Comparison of ENCODE assay signal across 1 cellular context in the genomic region with DNA sequence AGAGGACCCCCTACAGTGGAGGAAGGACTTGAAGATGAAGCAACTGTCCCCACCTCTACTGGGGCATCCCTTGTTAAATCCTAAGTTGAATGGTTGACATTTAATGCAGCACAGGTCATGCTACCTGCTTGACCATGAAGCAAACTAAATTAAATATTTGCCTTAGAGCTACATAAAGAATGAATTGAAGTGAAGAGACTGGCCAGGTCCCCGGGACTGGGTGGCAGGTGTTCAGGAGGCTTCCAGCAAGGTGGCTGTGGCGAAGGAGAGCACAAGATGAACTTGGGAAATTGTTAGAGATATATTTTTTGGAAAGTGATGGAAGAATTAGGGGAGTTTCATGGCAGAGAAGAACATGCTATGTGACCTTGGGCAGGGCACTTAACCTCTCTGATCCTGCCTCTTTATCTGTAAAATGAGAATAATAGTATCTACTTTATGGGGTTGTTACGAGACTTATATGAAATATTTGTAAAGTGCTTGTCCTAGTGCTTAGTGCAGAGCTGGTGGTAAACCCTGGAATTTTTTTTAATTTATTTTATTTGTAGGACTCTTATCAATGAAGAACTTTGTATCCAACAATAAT.
TF ChIP-seq lines count a peak whose summit lies in the region.

No MANE protein-coding gene starts in this region.

TF ChIP-seq in SK-N-SH treated with all-trans-retinoic acid at 6 μM for 48 hours, 23 proteins besides CTCF, POLR2A, EP300 and RAD21 (continued from another document):
- TF ChIP-seq, protein P1, sequence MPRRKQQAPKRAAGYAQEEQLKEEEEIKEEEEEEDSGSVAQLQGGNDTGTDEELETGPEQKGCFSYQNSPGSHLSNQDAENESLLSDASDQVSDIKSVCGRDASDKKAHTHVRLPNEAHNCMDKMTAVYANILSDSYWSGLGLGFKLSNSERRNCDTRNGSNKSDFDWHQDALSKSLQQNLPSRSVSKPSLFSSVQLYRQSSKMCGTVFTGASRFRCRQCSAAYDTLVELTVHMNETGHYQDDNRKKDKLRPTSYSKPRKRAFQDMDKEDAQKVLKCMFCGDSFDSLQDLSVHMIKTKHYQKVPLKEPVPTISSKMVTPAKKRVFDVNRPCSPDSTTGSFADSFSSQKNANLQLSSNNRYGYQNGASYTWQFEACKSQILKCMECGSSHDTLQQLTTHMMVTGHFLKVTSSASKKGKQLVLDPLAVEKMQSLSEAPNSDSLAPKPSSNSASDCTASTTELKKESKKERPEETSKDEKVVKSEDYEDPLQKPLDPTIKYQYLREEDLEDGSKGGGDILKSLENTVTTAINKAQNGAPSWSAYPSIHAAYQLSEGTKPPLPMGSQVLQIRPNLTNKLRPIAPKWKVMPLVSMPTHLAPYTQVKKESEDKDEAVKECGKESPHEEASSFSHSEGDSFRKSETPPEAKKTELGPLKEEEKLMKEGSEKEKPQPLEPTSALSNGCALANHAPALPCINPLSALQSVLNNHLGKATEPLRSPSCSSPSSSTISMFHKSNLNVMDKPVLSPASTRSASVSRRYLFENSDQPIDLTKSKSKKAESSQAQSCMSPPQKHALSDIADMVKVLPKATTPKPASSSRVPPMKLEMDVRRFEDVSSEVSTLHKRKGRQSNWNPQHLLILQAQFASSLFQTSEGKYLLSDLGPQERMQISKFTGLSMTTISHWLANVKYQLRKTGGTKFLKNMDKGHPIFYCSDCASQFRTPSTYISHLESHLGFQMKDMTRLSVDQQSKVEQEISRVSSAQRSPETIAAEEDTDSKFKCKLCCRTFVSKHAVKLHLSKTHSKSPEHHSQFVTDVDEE (CRISPR knock-in tag; IDR thresholded peaks at IDR 0.05) = no peak
- TF ChIP-seq, protein P2, sequence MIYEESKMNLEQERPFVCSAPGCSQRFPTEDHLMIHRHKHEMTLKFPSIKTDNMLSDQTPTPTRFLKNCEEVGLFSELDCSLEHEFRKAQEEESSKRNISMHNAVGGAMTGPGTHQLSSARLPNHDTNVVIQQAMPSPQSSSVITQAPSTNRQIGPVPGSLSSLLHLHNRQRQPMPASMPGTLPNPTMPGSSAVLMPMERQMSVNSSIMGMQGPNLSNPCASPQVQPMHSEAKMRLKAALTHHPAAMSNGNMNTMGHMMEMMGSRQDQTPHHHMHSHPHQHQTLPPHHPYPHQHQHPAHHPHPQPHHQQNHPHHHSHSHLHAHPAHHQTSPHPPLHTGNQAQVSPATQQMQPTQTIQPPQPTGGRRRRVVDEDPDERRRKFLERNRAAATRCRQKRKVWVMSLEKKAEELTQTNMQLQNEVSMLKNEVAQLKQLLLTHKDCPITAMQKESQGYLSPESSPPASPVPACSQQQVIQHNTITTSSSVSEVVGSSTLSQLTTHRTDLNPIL (CRISPR knock-in tag; IDR thresholded peaks at IDR 0.05; ENCODE audit: low read depth) = no peak
- TF ChIP-seq ZNF70 (CRISPR knock-in tag; IDR thresholded peaks at IDR 0.05) = no peak
- TF ChIP-seq CSDC2 (CRISPR knock-in tag; IDR thresholded peaks at IDR 0.05) = no peak
- no peak for TF ChIP-seq GLIS3 (CRISPR knock-in tag; IDR thresholded peaks at IDR 0.05)
